10 cellular contexts compared by ENCODE assay signal in genomic region chr1:28592314-28593071, GRCh38. TPM values are rescaled to one million over a fixed set of nuclear protein-coding genes. Genes with fewer than 3 reads are reported as not detected.
A peak's percentile ranks its signal among the peaks of the same experiment; 100 is the strongest.
DNase-seq lines count a peak whose midpoint lies in the region; ATAC-seq and TF ChIP-seq lines count a peak whose summit lies in the region.
"Had no signal": no experiment of that assay in that cellular context is flagged by ENCODE, and none has a peak within 500 bp of the region (broad histone marks: within the 10 kb centered on the region; RNA-seq: fewer than 3 reads in every experiment).

No MANE protein-coding gene starts in this region.

- TF ChIP-seq POLR2A in stomach (IDR thresholded peaks at IDR 0.05) = no peak

- peak; percentile 69 for ATAC-seq in GM23338

- H3K4me3 ChIP-seq in GM23338 (peak overlapping the region; percentile 82), stomach (peak overlapping the region; percentile 59 to 64 (median 60))

- peaks cover 26% of the 10 kb centered on the region for H3K4me1 Mint-ChIP-seq in GM23338
- H3K4me1 Mint-ChIP-seq in activated naive CD8-positive, alpha-beta T cell treated with anti-CD3 and anti-CD28 coated beads for 36 hours = peaks cover 4% of the 10 kb centered on the region

- H3K36me3 Mint-ChIP-seq in GM23338 (ENCODE audit: low read depth) = peaks cover 3% of the 10 kb centered on the region; the same call in 2 of the 3 replicates
- H3K36me3 Mint-ChIP-seq in activated naive CD8-positive, alpha-beta T cell treated with anti-CD3 and anti-CD28 coated beads for 36 hours = peaks cover 5% of the 10 kb centered on the region

- H3K27ac ChIP-seq in GM23338 (ENCODE audit: low read depth) (no peak overlapping the region), stomach (peak overlapping the region in 2 of 5 donors; percentile 60 to 74)

- peak overlapping the region; percentile 93 for H3K4me2 ChIP-seq in GM23338

- no peaks in the 10 kb centered on the region for H4K20me1 ChIP-seq in GM23338 (replicated peaks; ENCODE audit: insufficient read depth)

- H2AFZ ChIP-seq in GM23338 = peak overlapping the region; percentile 97

- no peaks in the 10 kb centered on the region for H3K9me3 ChIP-seq in stomach

- H3K27ac Mint-ChIP-seq in GM23338 = no peak overlapping the region
- no peak overlapping the region for H3K27ac Mint-ChIP-seq in activated naive CD8-positive, alpha-beta T cell treated with anti-CD3 and anti-CD28 coated beads for 36 hours

- H3K4me1 ChIP-seq in GM23338 (ENCODE audit: insufficient read depth) (peaks cover 23% of the 10 kb centered on the region), stomach (peaks cover 14 to 33% (median 21%) of the 10 kb centered on the region in 4 donors)

- no peak for TF ChIP-seq EP300 in stomach (IDR thresholded peaks at IDR 0.05)

- H3K36me3 ChIP-seq in GM23338 (ENCODE audit: insufficient read depth) = no peaks in the 10 kb centered on the region
- H3K36me3 ChIP-seq in stomach = no peaks in the 10 kb centered on the region

- peak overlapping the region; percentile 84 for H3K4me3 Mint-ChIP-seq in GM23338
- peak overlapping the region; percentile 68 for H3K4me3 Mint-ChIP-seq in activated naive CD8-positive, alpha-beta T cell treated with anti-CD3 and anti-CD28 coated beads for 36 hours

- no peaks in the 10 kb centered on the region for H3K79me2 ChIP-seq in GM23338 (replicated peaks; ENCODE audit: insufficient read depth)

- DNase-seq in CD1c-positive myeloid dendritic cell (ENCODE audit: extremely low spot score) (peak; percentile 44), GM23338 (ENCODE audit: low spot score) (peak; percentile 42), islet precursor cell (peak; percentile 56), stomach (peak; percentile 29), D341Med (ENCODE audit: low spot score) (no peak), NCI-H2171 (lab: John Stamatoyannopoulos, UW) (no peak)
- DNase-seq in activated naive CD8-positive, alpha-beta T cell treated with anti-CD3 and anti-CD28 coated beads for 36 hours = no peak
- no peak for DNase-seq in effector CD8-positive, alpha-beta T cell (lab: John Stamatoyannopoulos, UW)

- 0 out of 2 replicates have a peak, but pooled peaks cover 14% of the 10 kb centered on the region for H3K27me3 ChIP-seq in GM23338 (ENCODE audit: insufficient read depth)
- no peaks in the 10 kb centered on the region for H3K27me3 ChIP-seq in stomach

- WGBS in stomach, 5 donors = 3 to 6% (median 5%) methylated on average over 50 to 81 of the region's 81 CpGs

- no peaks in the 10 kb centered on the region for H3K9me2 ChIP-seq in GM23338 (ENCODE audit: insufficient read depth)

- peaks cover 18% of the 10 kb centered on the region for H3F3A ChIP-seq in GM23338 (replicated peaks; ENCODE audit: low read depth)

- peaks cover 3% of the 10 kb centered on the region; the same call in 1 of the 3 replicates for H3K9me3 Mint-ChIP-seq in GM23338
- H3K9me3 Mint-ChIP-seq in activated naive CD8-positive, alpha-beta T cell treated with anti-CD3 and anti-CD28 coated beads for 36 hours = no peaks in the 10 kb centered on the region

- intact Hi-C loops in stomach (cut with DNase I; ENCODE audit: low total_unique reads) = no loop called here

- peaks cover 8% of the 10 kb centered on the region for H3K27me3 Mint-ChIP-seq in GM23338 (ENCODE audit: insufficient read depth, low read depth, poor library complexity)
- peaks cover 22% of the 10 kb centered on the region for H3K27me3 Mint-ChIP-seq in activated naive CD8-positive, alpha-beta T cell treated with anti-CD3 and anti-CD28 coated beads for 36 hours

- no peak for TF ChIP-seq CTCF in GM23338 (conservative IDR thresholded peaks at IDR 0.05; ENCODE audit: low read depth in 2 of 2)
- no peak for TF ChIP-seq CTCF in stomach (IDR thresholded peaks at IDR 0.05)

TF ChIP-seq in GM23338, 12 proteins besides CTCF, POLR2A, EP300 and RAD21 (continues in another document):
- TF ChIP-seq EZH2 (IDR thresholded peaks at IDR 0.05; ENCODE audit: low read depth, unreplicated experiment) = no peak
- TF ChIP-seq POLR2AphosphoS5 (IDR thresholded peaks at IDR 0.05; ENCODE audit: low read depth) = no peak
- no peak for TF ChIP-seq ZNF462 (CRISPR knock-in tag; IDR thresholded peaks at IDR 0.05)
- no peak for TF ChIP-seq CREB1 (CRISPR knock-in tag; IDR thresholded peaks at IDR 0.05; ENCODE audit: low read depth)
- no peak for TF ChIP-seq NANOG (IDR thresholded peaks at IDR 0.05; ENCODE audit: borderline replicate concordance)

RNA-seq across cellular contexts. Expression of gene RAB42, which starts 0.4 kb away (rescaled TPM):
- 17.7 and 22.5 TPM in 2 replicates for total RNA-seq in GM23338 (2014; rRNA removed; shearing (Covaris generic))
- polyA plus RNA-seq in GM23338 (2016; fragmentation: Nextera tagmentation; extraction: Ambion mirVana) (12.4 and 13.0 TPM in 2 replicates), stomach (1 to 10 TPM in 2 of 3 donors, under 1 TPM in 1; 0.70 to 1.6 (median 1.5) TPM)
- not detected for total RNA-seq in activated naive CD8-positive, alpha-beta T cell treated with anti-CD3 and anti-CD28 coated beads for 36 hours
- total RNA-seq in stomach = 1 to 10 TPM in 3 of 5 donors, not detected in 2; 2.8 to 5.5 (median 4.6) TPM
- total RNA-seq: HT1080 had no signal

RNA-seq across cellular contexts. Expression of gene TRNAU1AP, which starts 39.6 kb away (rescaled TPM):
- total RNA-seq in GM23338 (2014; rRNA removed; shearing (Covaris generic)) = 13.0 and 20.3 TPM in 2 replicates
- polyA plus RNA-seq in GM23338 (2016; fragmentation: Nextera tagmentation; extraction: Ambion mirVana) = 39.2 and 42.1 TPM in 2 replicates
- 10 to 100 TPM; 42.6 to 43.2 TPM for total RNA-seq in activated naive CD8-positive, alpha-beta T cell treated with anti-CD3 and anti-CD28 coated beads for 36 hours
- total RNA-seq in stomach = 100 to 1,000 TPM in 1 of 5 donors, 10 to 100 TPM in 3, 1 to 10 TPM in 1; 6.2 to 112 (median 23.1) TPM
- polyA plus RNA-seq in stomach = 10 to 100 TPM; 22.1 to 25.6 (median 23.7) TPM

RNA-seq across cellular contexts. Expression of gene TAF12, which starts 50.4 kb away (rescaled TPM):
- 15.2 and 18.4 TPM in 2 replicates for total RNA-seq in GM23338 (2014; rRNA removed; shearing (Covaris generic))
- polyA plus RNA-seq in GM23338 (2016; fragmentation: Nextera tagmentation; extraction: Ambion mirVana) = 44.4 and 46.8 TPM in 2 replicates
- 10 to 100 TPM; 26.5 to 28.0 TPM for total RNA-seq in activated naive CD8-positive, alpha-beta T cell treated with anti-CD3 and anti-CD28 coated beads for 36 hours
- total RNA-seq in stomach = 10 to 100 TPM in 3 of 5 donors, 1 to 10 TPM in 2; 1.8 to 31.2 (median 13.6) TPM
- 10 to 100 TPM; 18.4 to 26.2 (median 25.8) TPM for polyA plus RNA-seq in stomach

RNA-seq across cellular contexts. Expression of gene RNU11, which starts 55.9 kb away (rescaled TPM):
- not detected in 2 replicates for total RNA-seq in GM23338 (2014; rRNA removed; shearing (Covaris generic))
- not detected in 2 replicates for polyA plus RNA-seq in GM23338 (2016; fragmentation: Nextera tagmentation; extraction: Ambion mirVana)
- total RNA-seq in activated naive CD8-positive, alpha-beta T cell treated with anti-CD3 and anti-CD28 coated beads for 36 hours = not detected
- total RNA-seq in stomach = not detected
- polyA plus RNA-seq in stomach = not detected
- total RNA-seq: HT1080, mononuclear cell had no signal

Comparison
In these comparisons a context has a peak if more than half of its experiments do, and no peak if none do; other contexts are left out.
1. DNase-seq: peak in CD1c-positive myeloid dendritic cell (single experiment), GM23338 (single experiment), islet precursor cell (single experiment) and stomach (single experiment); none in activated naive CD8-positive, alpha-beta T cell treated with anti-CD3 and anti-CD28 coated beads for 36 hours (single experiment), D341Med (single experiment), NCI-H2171 (single experiment) and effector CD8-positive, alpha-beta T cell (single experiment).